1 cellular context compared by ENCODE assay signal in the genomic region with DNA sequence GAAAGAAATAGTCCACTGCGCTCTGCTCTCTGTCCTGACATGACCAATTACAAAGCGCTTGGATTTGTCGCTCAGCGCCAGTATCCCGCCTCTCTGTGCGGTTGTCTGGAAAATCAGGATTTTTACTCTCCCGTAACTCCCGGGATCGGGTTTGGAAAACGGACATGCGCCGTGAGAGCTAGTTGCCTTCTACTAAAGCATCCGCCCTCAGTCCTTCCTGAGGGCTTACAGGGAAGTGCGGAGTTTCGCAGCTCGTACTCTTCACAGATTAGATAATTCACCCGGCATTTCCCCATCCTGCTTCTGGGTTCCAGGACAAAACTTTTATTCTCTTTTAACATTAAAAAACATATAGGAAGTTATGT.
A peak's percentile ranks its signal among the peaks of the same experiment; 100 is the strongest.
TF ChIP-seq lines count a peak whose summit lies in the region.

No MANE protein-coding gene starts in this region.

TF ChIP-seq in HepG2, 621 proteins besides CTCF, POLR2A, EP300 and RAD21 (continued from another document and continues in another):
- TF ChIP-seq, protein P1, sequence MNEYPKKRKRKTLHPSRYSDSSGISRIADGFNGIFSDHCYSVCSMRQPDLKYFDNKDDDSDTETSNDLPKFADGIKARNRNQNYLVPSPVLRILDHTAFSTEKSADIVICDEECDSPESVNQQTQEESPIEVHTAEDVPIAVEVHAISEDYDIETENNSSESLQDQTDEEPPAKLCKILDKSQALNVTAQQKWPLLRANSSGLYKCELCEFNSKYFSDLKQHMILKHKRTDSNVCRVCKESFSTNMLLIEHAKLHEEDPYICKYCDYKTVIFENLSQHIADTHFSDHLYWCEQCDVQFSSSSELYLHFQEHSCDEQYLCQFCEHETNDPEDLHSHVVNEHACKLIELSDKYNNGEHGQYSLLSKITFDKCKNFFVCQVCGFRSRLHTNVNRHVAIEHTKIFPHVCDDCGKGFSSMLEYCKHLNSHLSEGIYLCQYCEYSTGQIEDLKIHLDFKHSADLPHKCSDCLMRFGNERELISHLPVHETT (CRISPR knock-in tag; conservative IDR thresholded peaks at IDR 0.05): no peak
- TF ChIP-seq KMT2A (CRISPR knock-in tag; IDR thresholded peaks at IDR 0.05) (no peak), STAT5B (CRISPR knock-in tag; IDR thresholded peaks at IDR 0.05) (no peak), ZNF777 (CRISPR knock-in tag; IDR thresholded peaks at IDR 0.05) (no peak), FOXJ3 (CRISPR knock-in tag; IDR thresholded peaks at IDR 0.05; ENCODE audit: borderline replicate concordance) (peak; percentile 4; the same call in 1 of the 2 replicates), ZNF501 (CRISPR knock-in tag; IDR thresholded peaks at IDR 0.05) (peak; percentile 5; the same call in 1 of the 2 replicates), IKZF4 (CRISPR knock-in tag; IDR thresholded peaks at IDR 0.05; ENCODE audit: borderline replicate concordance, low read depth, not compliant biosample characterization) (no peak), ZNF562 (CRISPR knock-in tag; IDR thresholded peaks at IDR 0.05; ENCODE audit: borderline replicate concordance) (no peak), CHD4 (IDR thresholded peaks at IDR 0.05; ENCODE audit: borderline replicate concordance, low read length) (no peak), ZNF720 (CRISPR knock-in tag; IDR thresholded peaks at IDR 0.05) (no peak), ZNF615 (CRISPR knock-in tag; IDR thresholded peaks at IDR 0.05; ENCODE audit: borderline replicate concordance) (peak; percentile 50; the same call in 1 of the 2 replicates), ZNF782 (CRISPR knock-in tag; IDR thresholded peaks at IDR 0.05; ENCODE audit: borderline replicate concordance) (no peak), SOX5 (CRISPR knock-in tag; IDR thresholded peaks at IDR 0.05; ENCODE audit: borderline replicate concordance) (no peak; the same call in 1 of the 2 replicates), ZSCAN9 (CRISPR knock-in tag; IDR thresholded peaks at IDR 0.05; ENCODE audit: borderline replicate concordance) (no peak), ZNF350 (CRISPR knock-in tag; IDR thresholded peaks at IDR 0.05; ENCODE audit: borderline replicate concordance, low read depth) (no peak; the same call in 1 of the 2 replicates), CCDC6 (CRISPR knock-in tag; IDR thresholded peaks at IDR 0.05) (no peak), SOX13 (IDR thresholded peaks at IDR 0.05) (no peak), SOX13 (CRISPR knock-in tag; conservative IDR thresholded peaks at IDR 0.05 in 1 of 2, IDR thresholded peaks at IDR 0.05 in 1 of 2) (no peak), KDM2A (CRISPR knock-in tag; IDR thresholded peaks at IDR 0.05; ENCODE audit: borderline replicate concordance, low read depth) (no peak; the same call in 1 of the 2 replicates), PAWR (CRISPR knock-in tag; IDR thresholded peaks at IDR 0.05; ENCODE audit: borderline replicate concordance) (0 out of 2 replicates have a peak, but pooled peaks have one; percentile 84), ZNF614 (CRISPR knock-in tag; IDR thresholded peaks at IDR 0.05; ENCODE audit: borderline replicate concordance) (no peak; the same call in 1 of the 2 replicates), FOXM1 (CRISPR knock-in tag; IDR thresholded peaks at IDR 0.05) (no peak)
- TF ChIP-seq, protein P2, sequence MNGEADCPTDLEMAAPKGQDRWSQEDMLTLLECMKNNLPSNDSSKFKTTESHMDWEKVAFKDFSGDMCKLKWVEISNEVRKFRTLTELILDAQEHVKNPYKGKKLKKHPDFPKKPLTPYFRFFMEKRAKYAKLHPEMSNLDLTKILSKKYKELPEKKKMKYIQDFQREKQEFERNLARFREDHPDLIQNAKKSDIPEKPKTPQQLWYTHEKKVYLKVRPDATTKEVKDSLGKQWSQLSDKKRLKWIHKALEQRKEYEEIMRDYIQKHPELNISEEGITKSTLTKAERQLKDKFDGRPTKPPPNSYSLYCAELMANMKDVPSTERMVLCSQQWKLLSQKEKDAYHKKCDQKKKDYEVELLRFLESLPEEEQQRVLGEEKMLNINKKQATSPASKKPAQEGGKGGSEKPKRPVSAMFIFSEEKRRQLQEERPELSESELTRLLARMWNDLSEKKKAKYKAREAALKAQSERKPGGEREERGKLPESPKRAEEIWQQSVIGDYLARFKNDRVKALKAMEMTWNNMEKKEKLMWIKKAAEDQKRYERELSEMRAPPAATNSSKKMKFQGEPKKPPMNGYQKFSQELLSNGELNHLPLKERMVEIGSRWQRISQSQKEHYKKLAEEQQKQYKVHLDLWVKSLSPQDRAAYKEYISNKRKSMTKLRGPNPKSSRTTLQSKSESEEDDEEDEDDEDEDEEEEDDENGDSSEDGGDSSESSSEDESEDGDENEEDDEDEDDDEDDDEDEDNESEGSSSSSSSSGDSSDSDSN (CRISPR knock-in tag; IDR thresholded peaks at IDR 0.05): no peak
- TF ChIP-seq, protein P3, sequence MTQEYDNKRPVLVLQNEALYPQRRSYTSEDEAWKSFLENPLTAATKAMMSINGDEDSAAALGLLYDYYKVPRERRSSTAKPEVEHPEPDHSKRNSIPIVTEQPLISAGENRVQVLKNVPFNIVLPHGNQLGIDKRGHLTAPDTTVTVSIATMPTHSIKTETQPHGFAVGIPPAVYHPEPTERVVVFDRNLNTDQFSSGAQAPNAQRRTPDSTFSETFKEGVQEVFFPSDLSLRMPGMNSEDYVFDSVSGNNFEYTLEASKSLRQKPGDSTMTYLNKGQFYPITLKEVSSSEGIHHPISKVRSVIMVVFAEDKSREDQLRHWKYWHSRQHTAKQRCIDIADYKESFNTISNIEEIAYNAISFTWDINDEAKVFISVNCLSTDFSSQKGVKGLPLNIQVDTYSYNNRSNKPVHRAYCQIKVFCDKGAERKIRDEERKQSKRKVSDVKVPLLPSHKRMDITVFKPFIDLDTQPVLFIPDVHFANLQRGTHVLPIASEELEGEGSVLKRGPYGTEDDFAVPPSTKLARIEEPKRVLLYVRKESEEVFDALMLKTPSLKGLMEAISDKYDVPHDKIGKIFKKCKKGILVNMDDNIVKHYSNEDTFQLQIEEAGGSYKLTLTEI (CRISPR knock-in tag; conservative IDR thresholded peaks at IDR 0.05): no peak
- TF ChIP-seq, protein P4, sequence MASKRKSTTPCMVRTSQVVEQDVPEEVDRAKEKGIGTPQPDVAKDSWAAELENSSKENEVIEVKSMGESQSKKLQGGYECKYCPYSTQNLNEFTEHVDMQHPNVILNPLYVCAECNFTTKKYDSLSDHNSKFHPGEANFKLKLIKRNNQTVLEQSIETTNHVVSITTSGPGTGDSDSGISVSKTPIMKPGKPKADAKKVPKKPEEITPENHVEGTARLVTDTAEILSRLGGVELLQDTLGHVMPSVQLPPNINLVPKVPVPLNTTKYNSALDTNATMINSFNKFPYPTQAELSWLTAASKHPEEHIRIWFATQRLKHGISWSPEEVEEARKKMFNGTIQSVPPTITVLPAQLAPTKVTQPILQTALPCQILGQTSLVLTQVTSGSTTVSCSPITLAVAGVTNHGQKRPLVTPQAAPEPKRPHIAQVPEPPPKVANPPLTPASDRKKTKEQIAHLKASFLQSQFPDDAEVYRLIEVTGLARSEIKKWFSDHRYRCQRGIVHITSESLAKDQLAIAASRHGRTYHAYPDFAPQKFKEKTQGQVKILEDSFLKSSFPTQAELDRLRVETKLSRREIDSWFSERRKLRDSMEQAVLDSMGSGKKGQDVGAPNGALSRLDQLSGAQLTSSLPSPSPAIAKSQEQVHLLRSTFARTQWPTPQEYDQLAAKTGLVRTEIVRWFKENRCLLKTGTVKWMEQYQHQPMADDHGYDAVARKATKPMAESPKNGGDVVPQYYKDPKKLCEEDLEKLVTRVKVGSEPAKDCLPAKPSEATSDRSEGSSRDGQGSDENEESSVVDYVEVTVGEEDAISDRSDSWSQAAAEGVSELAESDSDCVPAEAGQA (IDR thresholded peaks at IDR 0.05; ENCODE audit: low read depth): no peak
- TF ChIP-seq, protein P4 (CRISPR knock-in tag; IDR thresholded peaks at IDR 0.05; ENCODE audit: borderline replicate concordance): no peak; the same call in 1 of the 2 replicates
- TF ChIP-seq, protein P5, sequence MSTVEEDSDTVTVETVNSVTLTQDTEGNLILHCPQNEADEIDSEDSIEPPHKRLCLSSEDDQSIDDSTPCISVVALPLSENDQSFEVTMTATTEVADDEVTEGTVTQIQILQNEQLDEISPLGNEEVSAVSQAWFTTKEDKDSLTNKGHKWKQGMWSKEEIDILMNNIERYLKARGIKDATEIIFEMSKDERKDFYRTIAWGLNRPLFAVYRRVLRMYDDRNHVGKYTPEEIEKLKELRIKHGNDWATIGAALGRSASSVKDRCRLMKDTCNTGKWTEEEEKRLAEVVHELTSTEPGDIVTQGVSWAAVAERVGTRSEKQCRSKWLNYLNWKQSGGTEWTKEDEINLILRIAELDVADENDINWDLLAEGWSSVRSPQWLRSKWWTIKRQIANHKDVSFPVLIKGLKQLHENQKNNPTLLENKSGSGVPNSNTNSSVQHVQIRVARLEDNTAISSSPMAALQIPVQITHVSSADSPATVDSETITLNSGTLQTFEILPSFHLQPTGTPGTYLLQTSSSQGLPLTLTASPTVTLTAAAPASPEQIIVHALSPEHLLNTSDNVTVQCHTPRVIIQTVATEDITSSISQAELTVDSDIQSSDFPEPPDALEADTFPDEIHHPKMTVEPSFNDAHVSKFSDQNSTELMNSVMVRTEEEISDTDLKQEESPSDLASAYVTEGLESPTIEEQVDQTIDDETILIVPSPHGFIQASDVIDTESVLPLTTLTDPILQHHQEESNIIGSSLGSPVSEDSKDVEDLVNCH (CRISPR knock-in tag; IDR thresholded peaks at IDR 0.05): 0 out of 2 replicates have a peak, but pooled peaks have one; percentile 61
- TF ChIP-seq, protein P6, sequence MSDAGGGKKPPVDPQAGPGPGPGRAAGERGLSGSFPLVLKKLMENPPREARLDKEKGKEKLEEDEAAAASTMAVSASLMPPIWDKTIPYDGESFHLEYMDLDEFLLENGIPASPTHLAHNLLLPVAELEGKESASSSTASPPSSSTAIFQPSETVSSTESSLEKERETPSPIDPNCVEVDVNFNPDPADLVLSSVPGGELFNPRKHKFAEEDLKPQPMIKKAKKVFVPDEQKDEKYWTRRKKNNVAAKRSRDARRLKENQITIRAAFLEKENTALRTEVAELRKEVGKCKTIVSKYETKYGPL (CRISPR knock-in tag; IDR thresholded peaks at IDR 0.05): peak; percentile 58; the same call in 1 of the 2 replicates
- TF ChIP-seq, protein P7, sequence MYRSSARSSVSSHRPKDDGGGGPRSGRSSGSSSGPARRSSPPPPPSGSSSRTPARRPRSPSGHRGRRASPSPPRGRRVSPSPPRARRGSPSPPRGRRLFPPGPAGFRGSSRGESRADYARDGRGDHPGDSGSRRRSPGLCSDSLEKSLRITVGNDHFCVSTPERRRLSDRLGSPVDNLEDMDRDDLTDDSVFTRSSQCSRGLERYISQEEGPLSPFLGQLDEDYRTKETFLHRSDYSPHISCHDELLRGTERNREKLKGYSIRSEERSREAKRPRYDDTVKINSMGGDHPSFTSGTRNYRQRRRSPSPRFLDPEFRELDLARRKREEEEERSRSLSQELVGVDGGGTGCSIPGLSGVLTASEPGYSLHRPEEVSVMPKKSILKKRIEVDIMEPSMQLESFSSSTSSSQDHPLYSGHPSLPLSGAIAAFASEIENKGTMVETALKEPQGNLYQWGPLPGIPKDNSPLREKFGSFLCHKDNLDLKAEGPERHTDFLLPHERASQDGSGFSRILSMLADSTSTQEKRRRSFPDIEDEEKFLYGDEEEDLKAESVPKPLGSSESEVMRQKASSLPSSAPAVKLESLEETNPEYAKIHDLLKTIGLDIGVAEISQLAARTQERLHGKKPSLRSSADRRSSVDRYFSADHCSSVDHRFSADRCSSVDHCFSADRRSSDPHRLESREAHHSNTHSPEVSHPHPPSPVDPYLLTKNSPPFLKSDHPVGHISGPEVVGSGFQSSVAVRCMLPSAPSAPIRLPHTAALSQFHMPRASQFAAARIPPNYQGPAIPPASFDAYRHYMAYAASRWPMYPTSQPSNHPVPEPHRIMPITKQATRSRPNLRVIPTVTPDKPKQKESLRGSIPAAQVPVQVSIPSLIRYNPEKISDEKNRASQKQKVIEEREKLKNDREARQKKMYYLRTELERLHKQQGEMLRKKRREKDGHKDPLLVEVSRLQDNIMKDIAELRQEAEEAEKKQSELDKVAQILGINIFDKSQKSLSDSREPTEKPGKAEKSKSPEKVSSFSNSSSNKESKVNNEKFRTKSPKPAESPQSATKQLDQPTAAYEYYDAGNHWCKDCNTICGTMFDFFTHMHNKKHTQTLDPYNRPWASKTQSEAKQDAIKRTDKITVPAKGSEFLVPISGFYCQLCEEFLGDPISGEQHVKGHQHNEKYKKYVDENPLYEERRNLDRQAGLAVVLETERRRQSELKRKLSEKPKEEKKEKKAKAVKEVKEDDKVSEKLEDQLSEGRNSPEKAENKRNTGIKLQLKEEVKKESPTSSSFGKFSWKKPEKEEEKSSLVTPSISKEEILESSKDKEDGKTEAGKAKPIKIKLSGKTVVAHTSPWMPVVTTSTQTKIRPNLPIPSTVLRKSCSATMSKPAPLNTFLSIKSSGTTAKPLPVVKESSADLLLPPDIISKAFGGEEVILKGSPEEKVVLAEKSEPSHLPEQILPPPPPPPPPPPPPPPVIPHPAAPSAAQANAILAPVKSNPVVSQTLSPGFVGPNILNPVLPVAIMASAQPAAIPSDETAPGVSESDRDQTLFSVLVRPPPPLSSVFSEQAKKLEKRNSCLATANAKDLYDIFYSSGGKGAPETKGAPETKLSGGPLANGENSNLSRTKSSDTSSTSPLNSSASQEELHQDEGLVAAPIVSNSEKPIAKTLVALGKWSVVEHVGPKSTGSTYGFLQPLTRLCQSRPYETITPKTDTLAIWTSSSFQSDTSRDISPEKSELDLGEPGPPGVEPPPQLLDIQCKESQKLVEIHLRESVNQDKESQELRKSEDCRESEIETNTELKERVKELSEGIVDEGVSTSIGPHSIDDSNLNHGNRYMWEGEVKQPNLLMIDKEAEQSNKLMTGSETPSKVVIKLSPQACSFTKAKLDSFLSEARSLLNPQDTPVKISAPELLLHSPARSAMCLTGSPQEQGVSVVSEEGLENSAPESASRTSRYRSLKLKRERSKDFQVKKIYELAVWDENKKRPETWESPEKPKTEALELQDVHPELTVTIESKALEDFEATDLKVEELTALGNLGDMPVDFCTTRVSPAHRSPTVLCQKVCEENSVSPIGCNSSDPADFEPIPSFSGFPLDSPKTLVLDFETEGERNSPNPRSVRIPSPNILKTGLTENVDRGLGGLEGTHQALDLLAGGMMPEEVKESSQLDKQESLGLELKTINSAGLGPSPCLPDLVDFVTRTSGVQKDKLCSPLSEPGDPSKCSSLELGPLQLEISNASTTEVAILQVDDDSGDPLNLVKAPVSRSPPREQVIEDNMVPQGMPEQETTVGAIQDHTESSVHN (CRISPR knock-in tag; IDR thresholded peaks at IDR 0.05): no peak
